Comparison of ENCODE assay signal across 10 cellular contexts in the genomic region with DNA sequence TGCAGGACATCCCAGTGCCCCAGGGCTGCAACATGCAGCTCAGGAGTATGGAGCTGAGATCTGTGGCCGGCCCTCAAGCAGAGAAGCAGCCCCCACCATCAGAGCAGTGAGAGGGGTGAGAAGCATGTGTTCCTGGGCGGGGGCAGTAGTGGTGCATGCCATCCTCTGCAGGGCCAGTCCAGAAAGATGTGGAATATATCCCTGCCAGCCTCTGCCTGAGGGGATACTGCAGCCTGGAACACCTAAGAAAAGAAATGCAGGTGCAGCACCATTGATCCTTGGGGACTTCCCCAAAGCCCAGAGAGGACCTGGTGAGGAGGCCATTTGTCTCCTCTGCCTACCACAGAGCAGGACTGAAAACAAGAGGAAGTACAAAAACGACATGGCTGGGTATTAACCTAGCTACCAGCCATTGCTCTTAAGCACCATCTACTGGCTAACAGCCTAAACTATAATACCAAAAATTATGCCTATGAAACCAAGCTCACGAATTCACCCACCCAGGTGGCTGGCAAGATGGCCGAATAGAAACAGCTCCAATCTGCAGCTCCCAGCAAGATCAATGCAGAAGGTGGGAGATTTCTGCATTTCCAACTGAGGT.
DNase-seq lines count a peak whose midpoint lies in the region; ATAC-seq and TF ChIP-seq lines count a peak whose summit lies in the region.
"Had no signal": no experiment of that assay in that cellular context is flagged by ENCODE, and none has a peak within 500 bp of the region (broad histone marks: within the 10 kb centered on the region; RNA-seq: fewer than 3 reads in every experiment).

No MANE protein-coding gene starts in this region.

- no peaks in the 10 kb centered on the region for H3F3A ChIP-seq in PC-9 (ENCODE audit: insufficient read depth, low read depth)

- H3K9me2 ChIP-seq in PC-9 (ENCODE audit: insufficient read depth), result no peaks in the 10 kb centered on the region

- no peaks in the 10 kb centered on the region for H3K4me1 ChIP-seq in ascending aorta
- no peaks in the 10 kb centered on the region for H3K4me1 ChIP-seq in PC-9 (replicated peaks; ENCODE audit: insufficient read depth)

- no peak overlapping the region for H2AFZ ChIP-seq in PC-9

- peaks cover 21% of the 10 kb centered on the region for H3K9me3 Mint-ChIP-seq in progenitor cell of endocrine pancreas (ENCODE audit: low read depth)

- H3K27me3 Mint-ChIP-seq in progenitor cell of endocrine pancreas, result no peaks in the 10 kb centered on the region
- H3K27me3 Mint-ChIP-seq: activated B cell treated with CpG ODN at 0.5 μM for 24 hours, naive B cell had no signal

- POLR2A ChIA-PET in PC-9 (lab: Charles Lee; ENCODE audit: unreplicated experiment), result no interaction called here

- no peaks in the 10 kb centered on the region for H3K27me3 ChIP-seq in ascending aorta
- no peaks in the 10 kb centered on the region for H3K27me3 ChIP-seq in PC-9 (ENCODE audit: insufficient read depth, low read depth)

- no peaks in the 10 kb centered on the region for H4K20me1 ChIP-seq in PC-9 (ENCODE audit: insufficient read depth)

- TF ChIP-seq CTCF in 22Rv1 (IDR thresholded peaks at IDR 0.05) (peak; percentile 61), progenitor cell of endocrine pancreas (IDR thresholded peaks at IDR 0.05; ENCODE audit: unreplicated experiment) (peak; percentile 40), ascending aorta (IDR thresholded peaks at IDR 0.05) (no peak), PC-9 (conservative IDR thresholded peaks at IDR 0.05) (no peak)

- no peak overlapping the region for H3K4me2 ChIP-seq in PC-9

- H3K9me3 ChIP-seq in ascending aorta, result peaks cover 0 to 6% of the 10 kb centered on the region in 2 donors
- no peaks in the 10 kb centered on the region for H3K9me3 ChIP-seq in PC-9 (ENCODE audit: insufficient read depth, low read depth)

- CTCF ChIA-PET in PC-9 (lab: Charles Lee), result no interaction called here

- BruUV-seq in PC-9 (replicated peaks; lab: Mats Ljungman, UMichigan), result no TSS peak

- no peak overlapping the region for H3K4me3 Mint-ChIP-seq in progenitor cell of endocrine pancreas (ENCODE audit: low read depth)
- H3K4me3 Mint-ChIP-seq: activated B cell treated with CpG ODN at 0.5 μM for 24 hours, naive B cell had no signal

- H3K36me3 ChIP-seq in ascending aorta (no peaks in the 10 kb centered on the region), PC-9 (ENCODE audit: low read depth) (no peaks in the 10 kb centered on the region)

- peak; percentile 96 for ATAC-seq in GM18909 (IDR thresholded peaks at IDR 0.05; ENCODE audit: poor library complexity, unreplicated experiment)

- H3K27ac ChIP-seq in 22Rv1, result no peak overlapping the region
- no peak overlapping the region for H3K27ac ChIP-seq in ascending aorta
- H3K27ac ChIP-seq in PC-9, result no peak overlapping the region

- H3K4me1 Mint-ChIP-seq in progenitor cell of endocrine pancreas (ENCODE audit: low read depth), result no peaks in the 10 kb centered on the region
- H3K4me1 Mint-ChIP-seq: activated B cell treated with CpG ODN at 0.5 μM for 24 hours had no signal

- H3K4me3 ChIP-seq in ascending aorta (no peak overlapping the region), PC-9 (no peak overlapping the region)

- no peaks in the 10 kb centered on the region for H3K79me2 ChIP-seq in PC-9 (ENCODE audit: low read depth)

- peak; percentile 37 for DNase-seq in NCI-H2107 treated with DMSO at 0.1 percent for 48 hours (lab: John Stamatoyannopoulos, UW; ENCODE audit: unreplicated experiment)
- DNase-seq in cerebellum (ENCODE audit: low spot score), result peak; percentile 27
- no peak for DNase-seq in progenitor cell of endocrine pancreas (ENCODE audit: low spot score, unreplicated experiment)
- DNase-seq in ascending aorta (ENCODE audit: low spot score in 2 of 2), result no peak
- DNase-seq in PC-9, result no peak
- no peak for DNase-seq in ureter (ENCODE audit: low spot score)
- DNase-seq: activated B cell treated with CpG ODN at 0.5 μM for 24 hours, naive B cell had no signal

- intact Hi-C loops in ascending aorta (cut with DNase I) (no loop called here), PC-9 (cut with micrococcal nuclease; ENCODE audit: unreplicated experiment) (loop anchor here (10.0 kb wide), 1 partner anchor 232 kb away; no protein-coding TSS in a partner anchor)

- H3K36me3 Mint-ChIP-seq in progenitor cell of endocrine pancreas (ENCODE audit: insufficient read depth), result peaks cover 12% of the 10 kb centered on the region

- H3K27ac Mint-ChIP-seq in progenitor cell of endocrine pancreas, result no peak overlapping the region
- H3K27ac Mint-ChIP-seq: activated B cell treated with CpG ODN at 0.5 μM for 24 hours had no signal

Comparison
In these comparisons a context has a peak if more than half of its experiments do, and no peak if none do; other contexts are left out.
1. CTCF ChIP-seq: peak in 22Rv1 (single experiment) and progenitor cell of endocrine pancreas (single experiment); none in ascending aorta (0 of 3) and PC-9 (single experiment).
2. DNase-seq: peak in NCI-H2107 treated with DMSO at 0.1 percent for 48 hours (single experiment) and cerebellum (single experiment); none in progenitor cell of endocrine pancreas (single experiment), ascending aorta (0 of 2), PC-9 (0 of 2) and ureter (single experiment).